14 cellular contexts compared by ENCODE assay signal in genomic region chr3:47854720-47855455, GRCh38.
"Had no signal": no experiment of that assay in that cellular context is flagged by ENCODE, and none has a peak within 500 bp of the region (broad histone marks: within the 10 kb centered on the region; RNA-seq: fewer than 3 reads in every experiment).

No MANE protein-coding gene starts in this region.

- H3K9me3 Mint-ChIP-seq: activated CD4-positive, alpha-beta memory T cell treated with anti-CD3 and anti-CD28 coated beads, Interleukin-2, amount 10 ng/mL, durations not matched to agents 7 days and 5 days; mesothelial cell of epicardium; stimulated activated naive B cell treated with anti-CD40 and anti-IgM and Interleukin-4, amounts not matched to agents 10 μg/mL and 1 μg/mL and 100 μg/mL, for 72 hours had no signal

- H3K4me1 Mint-ChIP-seq: activated CD4-positive, alpha-beta memory T cell treated with anti-CD3 and anti-CD28 coated beads, Interleukin-2, amount 10 ng/mL, durations not matched to agents 7 days and 5 days; mesothelial cell of epicardium had no signal

- H3K4me3 ChIP-seq: transverse colon had no signal

- H3K27me3 ChIP-seq: transverse colon had no signal

- H3K27me3 Mint-ChIP-seq: activated CD4-positive, alpha-beta memory T cell treated with anti-CD3 and anti-CD28 coated beads, Interleukin-2, amount 10 ng/mL, durations not matched to agents 7 days and 5 days; progenitor cell of endocrine pancreas; stimulated activated naive B cell treated with anti-CD40 and anti-IgM and Interleukin-4, amounts not matched to agents 10 μg/mL and 1 μg/mL and 100 μg/mL, for 72 hours had no signal

- H3K27ac Mint-ChIP-seq: activated CD4-positive, alpha-beta memory T cell treated with anti-CD3 and anti-CD28 coated beads, Interleukin-2, amount 10 ng/mL, durations not matched to agents 7 days and 5 days; mesothelial cell of epicardium; progenitor cell of endocrine pancreas had no signal

- H3K4me1 ChIP-seq: transverse colon had no signal

- H3K4me3 Mint-ChIP-seq: activated CD4-positive, alpha-beta memory T cell treated with anti-CD3 and anti-CD28 coated beads, Interleukin-2, amount 10 ng/mL, durations not matched to agents 7 days and 5 days; mesothelial cell of epicardium; stimulated activated naive B cell treated with anti-CD40 and anti-IgM and Interleukin-4, amounts not matched to agents 10 μg/mL and 1 μg/mL and 100 μg/mL, for 72 hours had no signal

- ATAC-seq: stimulated activated naive B cell treated with anti-CD40 and anti-IgM and Interleukin-4, amounts not matched to agents 10 μg/mL and 1 μg/mL and 100 μg/mL, for 72 hours had no signal

- H3K27ac ChIP-seq: epithelial cell of prostate, transverse colon had no signal

- DNase-seq: activated CD4-positive, alpha-beta memory T cell treated with anti-CD3 and anti-CD28 coated beads, Interleukin-2, amount 10 ng/mL, durations not matched to agents 7 days and 5 days; activated CD4-positive, alpha-beta T cell treated with anti-CD3 and anti-CD28 coated beads for 1 hour; activated CD8-positive, alpha-beta memory T cell treated with anti-CD3 and anti-CD28 coated beads, Interleukin-2, amount 50 U/mL, for 48 hours; activated naive CD4-positive, alpha-beta T cell treated with Interleukin-2 at 50 U/mL for 16 hours; caudate nucleus; effector memory CD4-positive, alpha-beta T cell; hippocampal formation; kidney glomerular epithelial cell; stimulated activated CD4-positive, alpha-beta T cell treated with anti-CD3 and anti-CD28 coated beads, Interleukin-2, amount 100 ng/mL, for 24 hours; stimulated activated naive B cell treated with anti-CD40 and anti-IgM and Interleukin-4, amounts not matched to agents 10 μg/mL and 1 μg/mL and 100 μg/mL, for 72 hours; transverse colon had no signal

- H3K9me3 ChIP-seq: transverse colon had no signal
